Comparison of ENCODE assay signal across 21 cellular contexts in genomic region chr5:22572941-22573340, GRCh38.
DNase-seq lines count a peak whose midpoint lies in the region; ATAC-seq, FAIRE-seq and TF ChIP-seq lines count a peak whose summit lies in the region.
"Had no signal": no experiment of that assay in that cellular context is flagged by ENCODE, and none has a peak within 500 bp of the region (broad histone marks: within the 10 kb centered on the region; RNA-seq: fewer than 3 reads in every experiment).

No MANE protein-coding gene starts in this region.

- FAIRE-seq in bronchial epithelial cell (lab: Jason Lieb, UNC) (no peak), kidney (lab: Jason Lieb, UNC) (no peak)
- FAIRE-seq: G401.6, GM12892, GM19239, H1 had no signal

- POLR2A ChIA-PET in RWPE1 (lab: Yijun Ruan, JAX; ENCODE audit: low non-redundant PET), result no interaction called here

- H3K36me3 ChIP-seq in bronchial epithelial cell (ENCODE audit: control insufficient read depth, insufficient read depth, low read length) (no peaks in the 10 kb centered on the region), kidney (ENCODE audit: control insufficient read depth in 1 of 2, insufficient read depth in 2 of 2, low read length in 2 of 2) (no peaks in the 10 kb centered on the region)

- H3K4me3 ChIP-seq in bronchial epithelial cell (ENCODE audit: low read depth, low read length) (no peak overlapping the region), kidney (ENCODE audit: low read length in 2 of 2) (no peak overlapping the region)
- H3K4me3 ChIP-seq: GM23248 had no signal

- H3K27ac ChIP-seq in RWPE1, result no peak overlapping the region
- H3K27ac ChIP-seq in foreskin keratinocyte, result no peak overlapping the region
- H3K27ac ChIP-seq in kidney (ENCODE audit: low read depth in 2 of 2, low read length in 2 of 2), result no peak overlapping the region
- H3K27ac ChIP-seq: GM23248 had no signal

- DNase-seq in HPDE6-E6E7 (ENCODE audit: extremely low spot score) (peak; percentile 15), RWPE1 (ENCODE audit: low spot score) (peak; percentile 36), bronchial epithelial cell (ENCODE audit: low read depth) (peak; percentile 40), foreskin keratinocyte (peak; percentile 34 to 67), kidney (no peak), mucosa of gallbladder (ENCODE audit: low spot score) (no peak)
- DNase-seq: C1 segment of cervical spinal cord; Caco-2; CD4-positive, CD25-positive, alpha-beta regulatory T cell; CD8-positive, alpha-beta T cell; DMS153; DND-41; GM23248; H9 had no signal

- no peaks in the 10 kb centered on the region for H3K27me3 ChIP-seq in bronchial epithelial cell (ENCODE audit: control insufficient read depth, insufficient read depth, low read length)
- H3K27me3 ChIP-seq in foreskin keratinocyte, result no peaks in the 10 kb centered on the region

- peaks cover 0 to 6% of the 10 kb centered on the region in 2 donors for H3K9me3 ChIP-seq in kidney (ENCODE audit: control insufficient read depth in 1 of 2, low read length in 2 of 2)
- H3K9me3 ChIP-seq: Caco-2 had no signal

- TF ChIP-seq CTCF in RWPE1 (conservative IDR thresholded peaks at IDR 0.05; ENCODE audit: low read depth) (no peak), bronchial epithelial cell (IDR thresholded peaks at IDR 0.05; ENCODE audit: insufficient read depth, low read length, severe bottlenecking) (no peak), foreskin keratinocyte (conservative IDR thresholded peaks at IDR 0.05) (no peak), kidney (IDR thresholded peaks at IDR 0.05; ENCODE audit: borderline replicate concordance, extremely low read depth, insufficient read depth) (no peak)

- H3K9ac ChIP-seq in kidney (ENCODE audit: low read length in 2 of 2), result no peak overlapping the region
- H3K9ac ChIP-seq: GM23248 had no signal

- ATAC-seq in foreskin keratinocyte (peak; percentile 86), GM18868 (IDR thresholded peaks at IDR 0.05; ENCODE audit: unreplicated experiment) (no peak), HG03469 (IDR thresholded peaks at IDR 0.05; ENCODE audit: unreplicated experiment) (no peak)
- ATAC-seq: CD8-positive, alpha-beta T cell; HCT116 had no signal

- CTCF ChIA-PET in RWPE1 (lab: Yijun Ruan, JAX), result interaction anchor here (1.1 kb wide), 1 partner anchor 93 kb away, joined by 4 read pairs; no protein-coding TSS in a partner anchor

- intact Hi-C loops in kidney (cut with DNase I), result no loop called here

- H3K4me1 ChIP-seq in foreskin keratinocyte, result peaks cover 17% of the 10 kb centered on the region
- no peaks in the 10 kb centered on the region for H3K4me1 ChIP-seq in kidney (ENCODE audit: control insufficient read depth in 1 of 2, insufficient read depth in 1 of 2, low read depth in 1 of 2, low read length in 2 of 2)
- H3K4me1 ChIP-seq: Caco-2 had no signal

Comparison
In these comparisons a context has a peak if more than half of its experiments do, and no peak if none do; other contexts are left out.
1. DNase-seq: peak in HPDE6-E6E7 (single experiment), RWPE1 (single experiment), bronchial epithelial cell (single experiment) and foreskin keratinocyte (2 of 2); none in kidney (single experiment) and mucosa of gallbladder (single experiment).